Comparison of ENCODE assay signal across 8 cellular contexts in genomic region chr7:117072620-117073118, GRCh38.
DNase-seq lines count a peak whose midpoint lies in the region; ATAC-seq and TF ChIP-seq lines count a peak whose summit lies in the region.

No MANE protein-coding gene starts in this region.

- H3K9ac ChIP-seq in skeletal muscle tissue (ENCODE audit: low read depth in 1 of 3, low read length in 3 of 3): peak overlapping the region; percentile 12 to 72 (median 71)

- 25 to 26% methylated on average over 7 of the region's 7 CpGs for WGBS in heart right ventricle, 2 donors

- H3K9me3 ChIP-seq in heart right ventricle (peaks cover 0 to 9% (median 0%) of the 10 kb centered on the region in 11 donors), skeletal muscle tissue (ENCODE audit: control insufficient read depth in 3 of 3, low read length in 3 of 3) (no peaks in the 10 kb centered on the region)

- no TSS peak for BruUV-seq in Calu3 (replicated peaks; lab: Mats Ljungman, UMichigan)

- CTCF ChIA-PET in Calu3 (lab: Charles Lee): interaction anchor here (0.6 kb wide), 1 partner anchor 43 kb away, joined by 3 read pairs; no protein-coding TSS in a partner anchor

- H3K4me3 Mint-ChIP-seq in Calu3 (ENCODE audit: low read depth, unreplicated experiment): no peak overlapping the region

- TF ChIP-seq CTCF in heart right ventricle (IDR thresholded peaks at IDR 0.05): no peak
- no peak for TF ChIP-seq CTCF in Calu3 (IDR thresholded peaks at IDR 0.05; ENCODE audit: unreplicated experiment)

- H3K36me3 ChIP-seq in heart right ventricle: no peaks in the 10 kb centered on the region
- H3K36me3 ChIP-seq in skeletal muscle tissue (ENCODE audit: control insufficient read depth in 3 of 3, insufficient read depth in 3 of 3, low read length in 3 of 3): no peaks in the 10 kb centered on the region

- H3K27ac Mint-ChIP-seq in Calu3 (ENCODE audit: unreplicated experiment): no peak overlapping the region

- H3K27me3 Mint-ChIP-seq in Calu3 (ENCODE audit: unreplicated experiment): no peaks in the 10 kb centered on the region

- DNase-seq in SHP77 (lab: John Stamatoyannopoulos, UW) (peak; percentile 64 to 72), heart right ventricle (peak; percentile 36 to 72), NCI-H187 (lab: John Stamatoyannopoulos, UW) (no peak), Calu3 (no peak)

- no peaks in the 10 kb centered on the region for H3K9me3 Mint-ChIP-seq in Calu3 (ENCODE audit: low read depth, unreplicated experiment)

- peak overlapping the region in 5 of 10 donors; percentile 6 to 30 (median 20) for H3K4me3 ChIP-seq in heart right ventricle
- H3K4me3 ChIP-seq in skeletal muscle tissue (ENCODE audit: low read length in 3 of 3): peak overlapping the region; percentile 44 to 61 (median 54)

- ATAC-seq in HG03432 (IDR thresholded peaks at IDR 0.05; ENCODE audit: unreplicated experiment) (peak; percentile 37), heart right ventricle (peak; percentile 61 to 93 (median 72)), HG03342 (IDR thresholded peaks at IDR 0.05; ENCODE audit: unreplicated experiment) (no peak), HG03378 (IDR thresholded peaks at IDR 0.05; ENCODE audit: unreplicated experiment) (no peak)

- no peaks in the 10 kb centered on the region for H3K36me3 Mint-ChIP-seq in Calu3 (ENCODE audit: insufficient read depth, unreplicated experiment)

- intact Hi-C loops in heart right ventricle (cut with DNase I) (no loop called here), Calu3 (cut with micrococcal nuclease; ENCODE audit: unreplicated experiment) (no loop called here)

- peak overlapping the region in 9 of 10 donors; percentile 49 to 72 (median 61) for H3K27ac ChIP-seq in heart right ventricle
- peak overlapping the region; percentile 54 for H3K27ac ChIP-seq in skeletal muscle tissue (ENCODE audit: low read depth, low read length)

- H3K4me1 Mint-ChIP-seq in Calu3 (ENCODE audit: low read depth, unreplicated experiment): no peaks in the 10 kb centered on the region

- H3K27me3 ChIP-seq in heart right ventricle (no peaks in the 10 kb centered on the region), skeletal muscle tissue (ENCODE audit: control insufficient read depth in 3 of 3, insufficient read depth in 3 of 3, low read length in 3 of 3) (no peaks in the 10 kb centered on the region)

- H3K4me1 ChIP-seq in heart right ventricle (peaks cover 2 to 72% (median 37%) of the 10 kb centered on the region in 9 donors), skeletal muscle tissue (ENCODE audit: control insufficient read depth in 3 of 3, insufficient read depth in 3 of 3, low read length in 3 of 3) (peaks cover 27 to 39% (median 36%) of the 10 kb centered on the region in 3 donors)

Comparison
In these comparisons a context has a peak if more than half of its experiments do, and no peak if none do; other contexts are left out.
1. ATAC-seq: peak in HG03432 (single experiment) and heart right ventricle (8 of 8); none in HG03342 (single experiment) and HG03378 (single experiment).
2. DNase-seq: peak in SHP77 (2 of 2) and heart right ventricle (2 of 2); none in NCI-H187 (0 of 2) and Calu3 (single experiment).